Comparison of ENCODE assay signal across 35 cellular contexts in genomic region chr20:61048292-61048691, GRCh38.
"Had no signal": no experiment of that assay in that cellular context is flagged by ENCODE, and none has a peak within 500 bp of the region (broad histone marks: within the 10 kb centered on the region; RNA-seq: fewer than 3 reads in every experiment).

No MANE protein-coding gene starts in this region.

- H3K4me3 ChIP-seq: MG63 had no signal

- H3K27ac ChIP-seq: KMS-11 had no signal

- DNase-seq: Karpas-422, Kasumi-1, KBM-7, KG1, MG63, MM.1S, MV-4-11, NCI-H1048, NCI-H1092, NCI-H1092 treated with DMSO at 0.1 percent for 48 hours, NCI-H1105, NCI-H1105 treated with DMSO at 0.1 percent for 48 hours, NCI-H1417, NCI-H1417 treated with DMSO at 0.1 percent for 48 hours, NCI-H1436, NCI-H1436 treated with DMSO at 0.1 percent for 48 hours, NCI-H146, NCI-H1694, NCI-H1694 treated with DMSO at 0.1 percent for 48 hours, NCI-H187, NCI-H187 treated with DMSO at 0.1 percent for 48 hours, NCI-H1930, NCI-H2029, NCI-H2029 treated with DMSO at 0.1 percent for 48 hours, NCI-H2081, NCI-H2081 treated with DMSO at 0.1 percent for 48 hours, NCI-H2107, NCI-H2171, NCI-H2171 treated with DMSO at 0.1 percent for 48 hours, NCI-H2227 treated with DMSO at 0.1 percent for 48 hours, NCI-H226, NCI-H345, NCI-H446, NCI-H446 treated with DMSO at 0.1 percent for 48 hours had no signal

- H3K36me3 ChIP-seq: MG63 had no signal

- H3K27me3 ChIP-seq: MG63 had no signal

- H3K9me3 ChIP-seq: MG63 had no signal
